In the genomic region with DNA sequence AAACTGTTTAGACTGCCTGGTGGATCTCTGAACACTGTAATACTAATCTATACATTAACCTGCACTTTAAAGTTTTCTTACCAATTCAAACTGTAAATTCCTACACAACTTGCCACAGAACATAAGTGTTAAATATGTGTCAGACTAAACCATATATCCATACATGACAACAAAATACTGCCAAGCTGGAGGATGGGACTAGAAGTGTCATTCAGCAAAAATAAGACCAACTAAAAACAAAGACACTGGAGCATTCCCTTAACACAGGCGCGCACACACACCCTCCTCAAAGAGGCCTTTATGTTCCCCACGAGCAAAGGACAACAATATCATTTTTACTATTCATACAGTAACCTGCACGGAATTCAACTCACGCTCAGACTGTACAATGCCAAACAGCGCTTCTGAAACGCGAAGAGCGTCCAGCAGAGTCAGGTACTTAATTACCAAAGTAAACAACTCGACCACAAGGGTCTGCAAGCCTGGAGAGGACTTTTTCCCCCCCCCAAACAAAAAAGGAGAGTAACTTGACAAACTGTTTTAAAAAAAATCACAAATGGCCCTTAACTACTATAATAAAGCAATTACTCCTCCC, we compare ENCODE assay signal across 8 cellular contexts.
DNase-seq lines count a peak whose midpoint lies in the region; ATAC-seq and TF ChIP-seq lines count a peak whose summit lies in the region.

No MANE protein-coding gene starts in this region.

- H3K9me3 ChIP-seq in NT2/D1 (ENCODE audit: insufficient read depth, low read length): no peaks in the 10 kb centered on the region

- H3K9ac ChIP-seq in NT2/D1 (ENCODE audit: insufficient read length, low read depth): peak overlapping the region; percentile 88

- H3K4me1 ChIP-seq in NT2/D1 (ENCODE audit: insufficient read depth, insufficient read length): peaks cover 5% of the 10 kb centered on the region

- H3K36me3 ChIP-seq in NT2/D1 (ENCODE audit: insufficient read depth, insufficient read length, low read length): no peaks in the 10 kb centered on the region

- H3K27me3 ChIP-seq in NT2/D1 (ENCODE audit: insufficient read depth, insufficient read length): no peaks in the 10 kb centered on the region

- H3K9me3 Mint-ChIP-seq in effector memory CD8-positive, alpha-beta T cell: no peaks in the 10 kb centered on the region
- no peaks in the 10 kb centered on the region for H3K9me3 Mint-ChIP-seq in nephron progenitor cell

- peak overlapping the region; percentile 87 to 93 for H3K4me3 Mint-ChIP-seq in effector memory CD8-positive, alpha-beta T cell
- H3K4me3 Mint-ChIP-seq in nephron progenitor cell: peak overlapping the region; percentile 97

- peak; percentile 23 for DNase-seq in NCI-H1092 treated with DMSO at 0.1 percent for 48 hours (lab: John Stamatoyannopoulos, UW)
- no peak for DNase-seq in NCI-H1092 (lab: John Stamatoyannopoulos, UW)
- no peak for DNase-seq in NT2/D1 (ENCODE audit: low read depth, low spot score)
- DNase-seq in effector memory CD8-positive, alpha-beta T cell: no peak
- DNase-seq in nephron progenitor cell: no peak
- no peak for DNase-seq in activated gamma-delta T cell treated with Interleukin-2 at 50 U/mL for 16 hours

- H3K27me3 Mint-ChIP-seq in effector memory CD8-positive, alpha-beta T cell: no peaks in the 10 kb centered on the region
- H3K27me3 Mint-ChIP-seq in nephron progenitor cell (ENCODE audit: low read depth, poor library complexity): no peaks in the 10 kb centered on the region

- H3K36me3 Mint-ChIP-seq in effector memory CD8-positive, alpha-beta T cell (ENCODE audit: insufficient read depth): peaks cover 15% of the 10 kb centered on the region
- H3K36me3 Mint-ChIP-seq in nephron progenitor cell (ENCODE audit: low read depth): no peaks in the 10 kb centered on the region

- peak overlapping the region; percentile 92 to 94 for H3K27ac Mint-ChIP-seq in effector memory CD8-positive, alpha-beta T cell
- H3K27ac Mint-ChIP-seq in nephron progenitor cell: peak overlapping the region; percentile 74

- TF ChIP-seq CTCF in nephron progenitor cell (IDR thresholded peaks at IDR 0.05): no peak

- H3K4me1 Mint-ChIP-seq in effector memory CD8-positive, alpha-beta T cell (ENCODE audit: low read depth in 2 of 2): peaks cover 24 to 34% of the 10 kb centered on the region in 2 donors
- peaks cover 49% of the 10 kb centered on the region for H3K4me1 Mint-ChIP-seq in nephron progenitor cell

- no peak for ATAC-seq in effector memory CD8-positive, alpha-beta T cell (replicated peaks)
- ATAC-seq in HG03039 (IDR thresholded peaks at IDR 0.05; ENCODE audit: unreplicated experiment): no peak
- no peak for ATAC-seq in GM21367 (IDR thresholded peaks at IDR 0.05; ENCODE audit: unreplicated experiment)

- H3K4me3 ChIP-seq in NT2/D1 (ENCODE audit: insufficient read length, low read depth): peak overlapping the region; percentile 49
